Comparison of ENCODE assay signal across 8 cellular contexts in the genomic region with DNA sequence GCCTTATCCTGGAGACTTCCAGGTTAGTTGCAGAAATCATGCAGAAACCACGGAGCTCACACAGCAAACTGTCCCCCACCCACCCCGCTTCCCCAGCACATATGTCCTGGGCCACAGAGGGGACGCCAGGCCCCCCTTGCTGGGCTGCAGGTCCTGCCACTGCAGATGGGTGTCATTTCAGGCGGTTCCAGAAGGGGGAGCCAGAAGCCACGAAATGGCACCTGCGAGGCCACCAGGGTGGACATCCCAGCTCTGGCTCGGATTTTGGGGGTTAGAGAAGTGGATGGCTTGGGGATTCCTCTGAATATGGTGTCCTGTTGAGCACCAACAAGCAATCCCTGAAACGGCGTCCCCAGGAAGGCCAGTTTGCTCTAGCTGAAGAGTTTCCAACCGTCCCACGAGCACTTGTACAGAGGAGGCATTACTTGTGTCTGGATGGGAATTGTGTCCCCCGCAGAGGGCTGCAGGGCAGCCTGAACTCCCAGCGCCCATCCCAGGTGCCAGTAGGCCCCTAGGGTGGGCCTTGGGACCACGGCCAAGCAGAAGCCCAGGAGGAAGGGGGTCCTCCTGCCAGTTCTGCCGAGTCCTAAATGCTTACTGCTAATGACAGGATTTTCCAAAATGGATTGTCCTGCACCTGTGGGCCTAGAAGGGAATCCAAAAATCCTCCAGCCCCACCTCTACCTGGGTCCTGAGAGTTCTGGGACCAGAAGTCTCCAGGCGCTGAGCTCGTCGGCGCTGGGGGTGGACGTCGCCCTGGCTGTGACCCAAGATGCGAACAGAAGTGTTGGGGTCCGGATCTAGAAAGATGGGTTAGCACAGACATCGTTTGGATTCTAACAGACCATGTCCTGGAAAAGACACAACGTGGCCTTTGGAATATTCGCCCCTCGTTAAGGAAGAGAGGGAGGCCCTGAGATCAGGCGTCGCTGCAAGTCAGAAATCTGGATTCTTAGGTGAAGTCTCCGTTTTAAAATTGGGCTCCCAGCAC. TPM values are rescaled to one million over a fixed set of nuclear protein-coding genes. Genes with fewer than 3 reads are reported as not detected.
DNase-seq lines count a peak whose midpoint lies in the region; ATAC-seq and TF ChIP-seq lines count a peak whose summit lies in the region.

No MANE protein-coding gene starts in this region.

- H3K9me3 Mint-ChIP-seq in effector memory CD8-positive, alpha-beta T cell: no peaks in the 10 kb centered on the region

- H3K9me3 ChIP-seq in MG63: no peaks in the 10 kb centered on the region
- no peaks in the 10 kb centered on the region for H3K9me3 ChIP-seq in mucosa of descending colon
- no peaks in the 10 kb centered on the region for H3K9me3 ChIP-seq in tibial nerve

- TF ChIP-seq CTCF in AG09309 (IDR thresholded peaks at IDR 0.05; ENCODE audit: control insufficient read depth, insufficient read depth, low read depth, low read length, missing control alignments): peak; percentile 94
- peak; percentile 97 for TF ChIP-seq CTCF in GM13977 (IDR thresholded peaks at IDR 0.05; ENCODE audit: extremely low read depth, insufficient read depth, missing control alignments)
- TF ChIP-seq CTCF in mucosa of descending colon (IDR thresholded peaks at IDR 0.05): peak; percentile 62
- peak; percentile 85 to 92 (median 87) for TF ChIP-seq CTCF in tibial nerve (IDR thresholded peaks at IDR 0.05)

- no peaks in the 10 kb centered on the region for H3K27me3 ChIP-seq in MG63
- no peaks in the 10 kb centered on the region for H3K27me3 ChIP-seq in tibial nerve

- WGBS in tibial nerve, 2 donors: 64 to 69% methylated on average over 22 to 28 of the region's 30 CpGs

- no peak overlapping the region for H3K27ac ChIP-seq in tibial nerve

- H3K4me1 ChIP-seq in mucosa of descending colon (ENCODE audit: low read depth) (no peaks in the 10 kb centered on the region), tibial nerve (peaks cover 0 to 28% (median 0%) of the 10 kb centered on the region in 4 donors)

- H3K4me3 Mint-ChIP-seq in effector memory CD8-positive, alpha-beta T cell: no peak overlapping the region

- no peak for TF ChIP-seq EP300 in tibial nerve (IDR thresholded peaks at IDR 0.05)

- intact Hi-C loops in mucosa of descending colon (cut with DNase I, micrococcal nuclease): loop anchor here (5.0 kb wide), 2 partner anchors 146 to 261 kb away; no protein-coding TSS in a partner anchor

- H3K27ac Mint-ChIP-seq in effector memory CD8-positive, alpha-beta T cell: no peak overlapping the region

- no peak overlapping the region for H3K4me3 ChIP-seq in AG09309 (ENCODE audit: control insufficient read depth, low read depth, low read length)
- H3K4me3 ChIP-seq in MG63: no peak overlapping the region
- H3K4me3 ChIP-seq in mucosa of descending colon: no peak overlapping the region
- H3K4me3 ChIP-seq in tibial nerve: no peak overlapping the region

- peaks cover 22% of the 10 kb centered on the region for H3K36me3 Mint-ChIP-seq in effector memory CD8-positive, alpha-beta T cell (ENCODE audit: insufficient read depth)

- peaks cover 0 to 9% of the 10 kb centered on the region in 2 donors for H3K4me1 Mint-ChIP-seq in effector memory CD8-positive, alpha-beta T cell (ENCODE audit: low read depth in 2 of 2)

- no peak for TF ChIP-seq POLR2A in tibial nerve (IDR thresholded peaks at IDR 0.05)

- H3K27me3 Mint-ChIP-seq in effector memory CD8-positive, alpha-beta T cell: no peaks in the 10 kb centered on the region

- ATAC-seq in effector memory CD8-positive, alpha-beta T cell (replicated peaks): peak; percentile 49
- ATAC-seq in mucosa of descending colon (peak; percentile 59), HG02571 (IDR thresholded peaks at IDR 0.05; ENCODE audit: unreplicated experiment) (no peak)

- no peak for DNase-seq in AG09309 (ENCODE audit: low read depth)
- DNase-seq in GM13977 (ENCODE audit: low spot score): peak; percentile 87
- DNase-seq in MG63: peak; percentile 27
- peak; percentile 64 to 65 for DNase-seq in activated CD4-positive, alpha-beta T cell treated with anti-CD3 and anti-CD28 coated beads, Interleukin-2, amount 50 U/mL, for 24 hours (ENCODE audit: low read depth in 1 of 2, low spot score in 1 of 2)
- DNase-seq in effector memory CD8-positive, alpha-beta T cell: peak; percentile 66 to 78 (median 71)
- DNase-seq in mucosa of descending colon: peak in 2 of 3 donors; percentile 77 to 82
- DNase-seq in tibial nerve (ENCODE audit: low spot score in 2 of 2): peak; percentile 65 to 82

- H3K36me3 ChIP-seq in MG63 (no peaks in the 10 kb centered on the region), mucosa of descending colon (ENCODE audit: low read depth) (no peaks in the 10 kb centered on the region), tibial nerve (peaks cover 0 to 18% (median 0%) of the 10 kb centered on the region in 3 donors)

- in situ Hi-C loops in GM13977 (cut with MboI; ENCODE audit: low pct_unique_long_range_greater_than_20kb, low sequenced_read_pairs, unreplicated experiment): no loop called here

RNA-seq across cellular contexts. Expression of a gene that starts 14.6 kb away (rescaled TPM):
- total RNA-seq in MG63 (2014; rRNA removed; shearing (Covaris generic); ENCODE audit: low replicate concordance): 4.5 and 6.9 TPM in 2 replicates
- total RNA-seq in mucosa of descending colon: 10 to 100 TPM in 1 of 3 donors, 1 to 10 TPM in 2; 2.9 to 12.9 (median 4.6) TPM
- total RNA-seq in tibial nerve: 10 to 100 TPM; 33.7 to 48.6 (median 37.8) TPM
